ENCODE assay signal across 2 cellular contexts in the genomic region with DNA sequence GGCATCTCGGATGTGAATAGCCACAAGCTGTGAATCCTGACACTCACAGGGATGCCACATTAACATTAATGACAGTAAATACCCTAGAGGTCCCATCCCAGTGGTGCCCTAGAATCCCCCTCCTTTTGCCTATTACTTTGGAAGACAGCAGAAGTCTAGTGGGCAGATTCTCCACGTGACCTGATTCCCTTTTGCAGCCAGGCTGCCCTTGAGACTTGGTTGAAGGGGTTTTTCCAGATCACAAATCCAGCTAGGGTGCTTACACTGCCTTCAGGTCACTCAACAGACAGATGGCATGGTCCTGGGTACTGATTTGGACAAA.
TF ChIP-seq lines count a peak whose summit lies in the region.

No MANE protein-coding gene starts in this region.

TF ChIP-seq in SK-N-SH, 30 proteins besides CTCF, POLR2A, EP300 and RAD21:
- TF ChIP-seq EZH2phosphoT487 (IDR thresholded peaks at IDR 0.05; ENCODE audit: borderline replicate concordance, low read depth) = no peak
- TF ChIP-seq GABPA (IDR thresholded peaks at IDR 0.05; ENCODE audit: low read depth) = no peak
- TF ChIP-seq, protein P1, sequence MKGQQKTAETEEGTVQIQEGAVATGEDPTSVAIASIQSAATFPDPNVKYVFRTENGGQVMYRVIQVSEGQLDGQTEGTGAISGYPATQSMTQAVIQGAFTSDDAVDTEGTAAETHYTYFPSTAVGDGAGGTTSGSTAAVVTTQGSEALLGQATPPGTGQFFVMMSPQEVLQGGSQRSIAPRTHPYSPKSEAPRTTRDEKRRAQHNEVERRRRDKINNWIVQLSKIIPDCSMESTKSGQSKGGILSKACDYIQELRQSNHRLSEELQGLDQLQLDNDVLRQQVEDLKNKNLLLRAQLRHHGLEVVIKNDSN (IDR thresholded peaks at IDR 0.05; ENCODE audit: borderline replicate concordance, low read depth) = no peak
- TF ChIP-seq JUND (IDR thresholded peaks at IDR 0.05) = no peak

TF ChIP-seq in SK-N-SH treated with all-trans-retinoic acid at 6 μM for 48 hours, 23 proteins besides CTCF, POLR2A, EP300 and RAD21:
- TF ChIP-seq, protein P2, sequence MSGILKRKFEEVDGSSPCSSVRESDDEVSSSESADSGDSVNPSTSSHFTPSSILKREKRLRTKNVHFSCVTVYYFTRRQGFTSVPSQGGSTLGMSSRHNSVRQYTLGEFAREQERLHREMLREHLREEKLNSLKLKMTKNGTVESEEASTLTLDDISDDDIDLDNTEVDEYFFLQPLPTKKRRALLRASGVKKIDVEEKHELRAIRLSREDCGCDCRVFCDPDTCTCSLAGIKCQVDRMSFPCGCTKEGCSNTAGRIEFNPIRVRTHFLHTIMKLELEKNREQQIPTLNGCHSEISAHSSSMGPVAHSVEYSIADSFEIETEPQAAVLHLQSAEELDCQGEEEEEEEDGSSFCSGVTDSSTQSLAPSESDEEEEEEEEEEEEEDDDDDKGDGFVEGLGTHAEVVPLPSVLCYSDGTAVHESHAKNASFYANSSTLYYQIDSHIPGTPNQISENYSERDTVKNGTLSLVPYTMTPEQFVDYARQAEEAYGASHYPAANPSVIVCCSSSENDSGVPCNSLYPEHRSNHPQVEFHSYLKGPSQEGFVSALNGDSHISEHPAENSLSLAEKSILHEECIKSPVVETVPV (CRISPR knock-in tag; IDR thresholded peaks at IDR 0.05) = no peak
- TF ChIP-seq ZFP30 (CRISPR knock-in tag; IDR thresholded peaks at IDR 0.05) (no peak), PPARA (CRISPR knock-in tag; IDR thresholded peaks at IDR 0.05; ENCODE audit: borderline replicate concordance) (no peak), ISL1 (CRISPR knock-in tag; IDR thresholded peaks at IDR 0.05) (no peak), ARNTL (CRISPR knock-in tag; IDR thresholded peaks at IDR 0.05; ENCODE audit: borderline replicate concordance, low read depth) (no peak), GLIS3 (CRISPR knock-in tag; IDR thresholded peaks at IDR 0.05) (no peak), ZNF565 (CRISPR knock-in tag; conservative IDR thresholded peaks at IDR 0.05; ENCODE audit: low read depth) (no peak), ZNF70 (CRISPR knock-in tag; IDR thresholded peaks at IDR 0.05) (no peak)
- TF ChIP-seq, protein P3, sequence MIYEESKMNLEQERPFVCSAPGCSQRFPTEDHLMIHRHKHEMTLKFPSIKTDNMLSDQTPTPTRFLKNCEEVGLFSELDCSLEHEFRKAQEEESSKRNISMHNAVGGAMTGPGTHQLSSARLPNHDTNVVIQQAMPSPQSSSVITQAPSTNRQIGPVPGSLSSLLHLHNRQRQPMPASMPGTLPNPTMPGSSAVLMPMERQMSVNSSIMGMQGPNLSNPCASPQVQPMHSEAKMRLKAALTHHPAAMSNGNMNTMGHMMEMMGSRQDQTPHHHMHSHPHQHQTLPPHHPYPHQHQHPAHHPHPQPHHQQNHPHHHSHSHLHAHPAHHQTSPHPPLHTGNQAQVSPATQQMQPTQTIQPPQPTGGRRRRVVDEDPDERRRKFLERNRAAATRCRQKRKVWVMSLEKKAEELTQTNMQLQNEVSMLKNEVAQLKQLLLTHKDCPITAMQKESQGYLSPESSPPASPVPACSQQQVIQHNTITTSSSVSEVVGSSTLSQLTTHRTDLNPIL (CRISPR knock-in tag; IDR thresholded peaks at IDR 0.05; ENCODE audit: low read depth) = no peak
- TF ChIP-seq, protein P4, sequence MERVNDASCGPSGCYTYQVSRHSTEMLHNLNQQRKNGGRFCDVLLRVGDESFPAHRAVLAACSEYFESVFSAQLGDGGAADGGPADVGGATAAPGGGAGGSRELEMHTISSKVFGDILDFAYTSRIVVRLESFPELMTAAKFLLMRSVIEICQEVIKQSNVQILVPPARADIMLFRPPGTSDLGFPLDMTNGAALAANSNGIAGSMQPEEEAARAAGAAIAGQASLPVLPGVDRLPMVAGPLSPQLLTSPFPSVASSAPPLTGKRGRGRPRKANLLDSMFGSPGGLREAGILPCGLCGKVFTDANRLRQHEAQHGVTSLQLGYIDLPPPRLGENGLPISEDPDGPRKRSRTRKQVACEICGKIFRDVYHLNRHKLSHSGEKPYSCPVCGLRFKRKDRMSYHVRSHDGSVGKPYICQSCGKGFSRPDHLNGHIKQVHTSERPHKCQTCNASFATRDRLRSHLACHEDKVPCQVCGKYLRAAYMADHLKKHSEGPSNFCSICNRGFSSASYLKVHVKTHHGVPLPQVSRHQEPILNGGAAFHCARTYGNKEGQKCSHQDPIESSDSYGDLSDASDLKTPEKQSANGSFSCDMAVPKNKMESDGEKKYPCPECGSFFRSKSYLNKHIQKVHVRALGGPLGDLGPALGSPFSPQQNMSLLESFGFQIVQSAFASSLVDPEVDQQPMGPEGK (CRISPR knock-in tag; IDR thresholded peaks at IDR 0.05; ENCODE audit: borderline replicate concordance) = no peak
